In the genomic region with DNA sequence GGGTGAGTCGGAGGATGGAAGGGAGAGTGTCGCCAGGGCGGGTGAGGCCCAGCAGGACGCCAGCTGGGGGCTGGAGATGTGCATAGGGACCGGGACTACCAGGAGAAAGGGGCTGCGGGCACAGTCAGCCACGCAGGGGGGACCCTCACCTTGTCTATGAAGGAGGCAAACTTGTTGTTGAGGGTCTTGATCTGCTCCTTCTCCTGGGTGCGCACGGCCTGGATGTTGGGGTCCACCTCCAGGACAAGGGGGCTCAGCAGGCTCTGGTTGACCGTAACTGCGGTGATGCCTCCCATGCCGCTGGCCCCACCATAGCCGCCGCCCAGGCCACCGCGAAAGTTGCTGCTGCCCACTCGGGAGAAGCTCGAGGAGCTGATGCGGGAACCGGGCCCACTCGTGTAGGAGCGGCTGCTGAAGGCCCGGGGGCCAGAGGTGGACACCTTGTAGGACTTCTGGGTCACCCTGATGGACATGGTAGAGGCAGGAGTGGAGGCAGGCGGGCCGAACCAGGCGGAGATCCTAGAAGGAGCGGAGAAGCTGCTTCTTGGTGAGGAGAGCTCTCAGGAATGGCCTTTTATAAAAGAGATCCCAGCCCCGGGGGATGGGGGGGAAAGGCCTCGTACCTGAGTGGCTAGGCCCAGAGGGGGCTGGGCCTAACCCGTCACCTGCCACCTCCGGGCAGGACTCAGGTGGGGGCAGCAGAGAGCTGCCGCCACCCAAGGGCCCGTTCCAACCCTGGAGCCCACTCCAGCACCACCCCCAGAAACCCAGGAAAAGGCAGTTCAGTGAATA, we compare ENCODE assay signal across 1 cellular context.
TF ChIP-seq lines count a peak whose summit lies in the region.

A gene (minus strand): TSS at position 568 of the 792 bp plus-strand sequence. CDS start 95 bp downstream, at position 473.

TF ChIP-seq in HepG2, 621 proteins besides CTCF, POLR2A, EP300 and RAD21 (continued from another document and continues in another):
- TF ChIP-seq, protein P1, sequence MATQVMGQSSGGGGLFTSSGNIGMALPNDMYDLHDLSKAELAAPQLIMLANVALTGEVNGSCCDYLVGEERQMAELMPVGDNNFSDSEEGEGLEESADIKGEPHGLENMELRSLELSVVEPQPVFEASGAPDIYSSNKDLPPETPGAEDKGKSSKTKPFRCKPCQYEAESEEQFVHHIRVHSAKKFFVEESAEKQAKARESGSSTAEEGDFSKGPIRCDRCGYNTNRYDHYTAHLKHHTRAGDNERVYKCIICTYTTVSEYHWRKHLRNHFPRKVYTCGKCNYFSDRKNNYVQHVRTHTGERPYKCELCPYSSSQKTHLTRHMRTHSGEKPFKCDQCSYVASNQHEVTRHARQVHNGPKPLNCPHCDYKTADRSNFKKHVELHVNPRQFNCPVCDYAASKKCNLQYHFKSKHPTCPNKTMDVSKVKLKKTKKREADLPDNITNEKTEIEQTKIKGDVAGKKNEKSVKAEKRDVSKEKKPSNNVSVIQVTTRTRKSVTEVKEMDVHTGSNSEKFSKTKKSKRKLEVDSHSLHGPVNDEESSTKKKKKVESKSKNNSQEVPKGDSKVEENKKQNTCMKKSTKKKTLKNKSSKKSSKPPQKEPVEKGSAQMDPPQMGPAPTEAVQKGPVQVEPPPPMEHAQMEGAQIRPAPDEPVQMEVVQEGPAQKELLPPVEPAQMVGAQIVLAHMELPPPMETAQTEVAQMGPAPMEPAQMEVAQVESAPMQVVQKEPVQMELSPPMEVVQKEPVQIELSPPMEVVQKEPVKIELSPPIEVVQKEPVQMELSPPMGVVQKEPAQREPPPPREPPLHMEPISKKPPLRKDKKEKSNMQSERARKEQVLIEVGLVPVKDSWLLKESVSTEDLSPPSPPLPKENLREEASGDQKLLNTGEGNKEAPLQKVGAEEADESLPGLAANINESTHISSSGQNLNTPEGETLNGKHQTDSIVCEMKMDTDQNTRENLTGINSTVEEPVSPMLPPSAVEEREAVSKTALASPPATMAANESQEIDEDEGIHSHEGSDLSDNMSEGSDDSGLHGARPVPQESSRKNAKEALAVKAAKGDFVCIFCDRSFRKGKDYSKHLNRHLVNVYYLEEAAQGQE (IDR thresholded peaks at IDR 0.05; ENCODE audit: borderline replicate concordance in 1 of 2, low read depth in 1 of 2, low read length in 2 of 2), result peak in 1 of 2 experiments; percentile 55; a peak in 1 of 4 replicates
- TF ChIP-seq, protein P2, sequence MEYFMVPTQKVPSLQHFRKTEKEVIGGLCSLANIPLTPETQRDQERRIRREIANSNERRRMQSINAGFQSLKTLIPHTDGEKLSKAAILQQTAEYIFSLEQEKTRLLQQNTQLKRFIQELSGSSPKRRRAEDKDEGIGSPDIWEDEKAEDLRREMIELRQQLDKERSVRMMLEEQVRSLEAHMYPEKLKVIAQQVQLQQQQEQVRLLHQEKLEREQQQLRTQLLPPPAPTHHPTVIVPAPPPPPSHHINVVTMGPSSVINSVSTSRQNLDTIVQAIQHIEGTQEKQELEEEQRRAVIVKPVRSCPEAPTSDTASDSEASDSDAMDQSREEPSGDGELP (IDR thresholded peaks at IDR 0.05; ENCODE audit: borderline replicate concordance, low read depth), result peak; percentile 69; the same call in 1 of the 2 replicates
- TF ChIP-seq JUN (CRISPR knock-in tag; IDR thresholded peaks at IDR 0.05) (peak; percentile 51; the same call in 1 of the 2 replicates), SNAPC2 (CRISPR knock-in tag; IDR thresholded peaks at IDR 0.05) (peak; percentile 80; the same call in 1 of the 2 replicates), ZNF572 (CRISPR knock-in tag; IDR thresholded peaks at IDR 0.05) (0 out of 2 replicates have a peak, but pooled peaks have one; percentile 50), ZNF30 (CRISPR knock-in tag; IDR thresholded peaks at IDR 0.05) (0 out of 2 replicates have a peak, but pooled peaks have one; percentile 77), ZNF430 (CRISPR knock-in tag; IDR thresholded peaks at IDR 0.05) (peak; percentile 86; the same call in 1 of the 2 replicates), ZNF547 (CRISPR knock-in tag; IDR thresholded peaks at IDR 0.05) (peak; percentile 64; the same call in 1 of the 2 replicates), BHLHE40 (IDR thresholded peaks at IDR 0.05; ENCODE audit: low read length) (peak; percentile 24; the same call in 1 of the 2 replicates), MYC (CRISPR knock-in tag; IDR thresholded peaks at IDR 0.05; ENCODE audit: borderline replicate concordance) (peak; percentile 36; the same call in 1 of the 2 replicates), PRMT3 (CRISPR knock-in tag; IDR thresholded peaks at IDR 0.05; ENCODE audit: borderline replicate concordance, low read depth) (0 out of 2 replicates have a peak, but pooled peaks have one; percentile 66), SRY (CRISPR knock-in tag; IDR thresholded peaks at IDR 0.05) (peak; percentile 88), KDM4B (CRISPR knock-in tag; IDR thresholded peaks at IDR 0.05) (0 out of 2 replicates have a peak, but pooled peaks have one; percentile 47), ASH2L (IDR thresholded peaks at IDR 0.05; ENCODE audit: insufficient read length, low read depth, low read length) (peak; percentile 9), ZNF615 (CRISPR knock-in tag; IDR thresholded peaks at IDR 0.05; ENCODE audit: borderline replicate concordance) (0 out of 2 replicates have a peak, but pooled peaks have one; percentile 26), ZNF292 (CRISPR knock-in tag; IDR thresholded peaks at IDR 0.05; ENCODE audit: borderline replicate concordance, low read depth) (peak; percentile 42; the same call in 1 of the 2 replicates), DR1 (CRISPR knock-in tag; IDR thresholded peaks at IDR 0.05) (peak; percentile 95), ZNF629 (CRISPR knock-in tag; conservative IDR thresholded peaks at IDR 0.05) (0 out of 2 replicates have a peak, but pooled peaks have one; percentile 3)
- TF ChIP-seq, protein P3, sequence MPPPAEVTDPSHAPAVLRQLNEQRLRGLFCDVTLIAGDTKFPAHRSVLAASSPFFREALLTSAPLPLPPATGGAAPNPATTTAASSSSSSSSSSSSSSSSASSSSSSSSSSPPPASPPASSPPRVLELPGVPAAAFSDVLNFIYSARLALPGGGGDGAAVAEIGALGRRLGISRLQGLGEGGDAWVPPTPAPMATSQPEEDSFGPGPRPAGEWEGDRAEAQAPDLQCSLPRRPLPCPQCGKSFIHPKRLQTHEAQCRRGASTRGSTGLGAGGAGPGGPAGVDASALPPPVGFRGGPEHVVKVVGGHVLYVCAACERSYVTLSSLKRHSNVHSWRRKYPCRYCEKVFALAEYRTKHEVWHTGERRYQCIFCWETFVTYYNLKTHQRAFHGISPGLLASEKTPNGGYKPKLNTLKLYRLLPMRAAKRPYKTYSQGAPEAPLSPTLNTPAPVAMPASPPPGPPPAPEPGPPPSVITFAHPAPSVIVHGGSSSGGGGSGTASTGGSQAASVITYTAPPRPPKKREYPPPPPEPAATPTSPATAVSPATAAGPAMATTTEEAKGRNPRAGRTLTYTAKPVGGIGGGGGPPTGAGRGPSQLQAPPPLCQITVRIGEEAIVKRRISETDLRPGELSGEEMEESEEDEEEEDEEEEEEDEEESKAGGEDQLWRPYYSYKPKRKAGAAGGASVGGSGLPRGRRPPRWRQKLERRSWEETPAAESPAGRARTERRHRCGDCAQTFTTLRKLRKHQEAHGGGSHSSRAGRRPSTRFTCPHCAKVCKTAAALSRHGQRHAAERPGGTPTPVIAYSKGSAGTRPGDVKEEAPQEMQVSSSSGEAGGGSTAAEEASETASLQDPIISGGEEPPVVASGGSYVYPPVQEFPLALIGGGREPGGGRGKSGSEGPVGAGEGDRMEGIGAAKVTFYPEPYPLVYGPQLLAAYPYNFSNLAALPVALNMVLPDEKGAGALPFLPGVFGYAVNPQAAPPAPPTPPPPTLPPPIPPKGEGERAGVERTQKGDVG (CRISPR knock-in tag; IDR thresholded peaks at IDR 0.05; ENCODE audit: borderline replicate concordance), result peak; percentile 84
- TF ChIP-seq, protein P4, sequence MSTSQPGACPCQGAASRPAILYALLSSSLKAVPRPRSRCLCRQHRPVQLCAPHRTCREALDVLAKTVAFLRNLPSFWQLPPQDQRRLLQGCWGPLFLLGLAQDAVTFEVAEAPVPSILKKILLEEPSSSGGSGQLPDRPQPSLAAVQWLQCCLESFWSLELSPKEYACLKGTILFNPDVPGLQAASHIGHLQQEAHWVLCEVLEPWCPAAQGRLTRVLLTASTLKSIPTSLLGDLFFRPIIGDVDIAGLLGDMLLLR (CRISPR knock-in tag; IDR thresholded peaks at IDR 0.05), result peak; percentile 64
- TF ChIP-seq, protein P5, sequence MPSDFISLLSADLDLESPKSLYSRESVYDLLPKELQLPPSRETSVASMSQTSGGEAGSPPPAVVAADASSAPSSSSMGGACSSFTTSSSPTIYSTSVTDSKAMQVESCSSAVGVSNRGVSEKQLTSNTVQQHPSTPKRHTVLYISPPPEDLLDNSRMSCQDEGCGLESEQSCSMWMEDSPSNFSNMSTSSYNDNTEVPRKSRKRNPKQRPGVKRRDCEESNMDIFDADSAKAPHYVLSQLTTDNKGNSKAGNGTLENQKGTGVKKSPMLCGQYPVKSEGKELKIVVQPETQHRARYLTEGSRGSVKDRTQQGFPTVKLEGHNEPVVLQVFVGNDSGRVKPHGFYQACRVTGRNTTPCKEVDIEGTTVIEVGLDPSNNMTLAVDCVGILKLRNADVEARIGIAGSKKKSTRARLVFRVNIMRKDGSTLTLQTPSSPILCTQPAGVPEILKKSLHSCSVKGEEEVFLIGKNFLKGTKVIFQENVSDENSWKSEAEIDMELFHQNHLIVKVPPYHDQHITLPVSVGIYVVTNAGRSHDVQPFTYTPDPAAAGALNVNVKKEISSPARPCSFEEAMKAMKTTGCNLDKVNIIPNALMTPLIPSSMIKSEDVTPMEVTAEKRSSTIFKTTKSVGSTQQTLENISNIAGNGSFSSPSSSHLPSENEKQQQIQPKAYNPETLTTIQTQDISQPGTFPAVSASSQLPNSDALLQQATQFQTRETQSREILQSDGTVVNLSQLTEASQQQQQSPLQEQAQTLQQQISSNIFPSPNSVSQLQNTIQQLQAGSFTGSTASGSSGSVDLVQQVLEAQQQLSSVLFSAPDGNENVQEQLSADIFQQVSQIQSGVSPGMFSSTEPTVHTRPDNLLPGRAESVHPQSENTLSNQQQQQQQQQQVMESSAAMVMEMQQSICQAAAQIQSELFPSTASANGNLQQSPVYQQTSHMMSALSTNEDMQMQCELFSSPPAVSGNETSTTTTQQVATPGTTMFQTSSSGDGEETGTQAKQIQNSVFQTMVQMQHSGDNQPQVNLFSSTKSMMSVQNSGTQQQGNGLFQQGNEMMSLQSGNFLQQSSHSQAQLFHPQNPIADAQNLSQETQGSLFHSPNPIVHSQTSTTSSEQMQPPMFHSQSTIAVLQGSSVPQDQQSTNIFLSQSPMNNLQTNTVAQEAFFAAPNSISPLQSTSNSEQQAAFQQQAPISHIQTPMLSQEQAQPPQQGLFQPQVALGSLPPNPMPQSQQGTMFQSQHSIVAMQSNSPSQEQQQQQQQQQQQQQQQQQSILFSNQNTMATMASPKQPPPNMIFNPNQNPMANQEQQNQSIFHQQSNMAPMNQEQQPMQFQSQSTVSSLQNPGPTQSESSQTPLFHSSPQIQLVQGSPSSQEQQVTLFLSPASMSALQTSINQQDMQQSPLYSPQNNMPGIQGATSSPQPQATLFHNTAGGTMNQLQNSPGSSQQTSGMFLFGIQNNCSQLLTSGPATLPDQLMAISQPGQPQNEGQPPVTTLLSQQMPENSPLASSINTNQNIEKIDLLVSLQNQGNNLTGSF (CRISPR knock-in tag; IDR thresholded peaks at IDR 0.05), result peak; percentile 65; the same call in 1 of the 2 replicates
- TF ChIP-seq, protein P6, sequence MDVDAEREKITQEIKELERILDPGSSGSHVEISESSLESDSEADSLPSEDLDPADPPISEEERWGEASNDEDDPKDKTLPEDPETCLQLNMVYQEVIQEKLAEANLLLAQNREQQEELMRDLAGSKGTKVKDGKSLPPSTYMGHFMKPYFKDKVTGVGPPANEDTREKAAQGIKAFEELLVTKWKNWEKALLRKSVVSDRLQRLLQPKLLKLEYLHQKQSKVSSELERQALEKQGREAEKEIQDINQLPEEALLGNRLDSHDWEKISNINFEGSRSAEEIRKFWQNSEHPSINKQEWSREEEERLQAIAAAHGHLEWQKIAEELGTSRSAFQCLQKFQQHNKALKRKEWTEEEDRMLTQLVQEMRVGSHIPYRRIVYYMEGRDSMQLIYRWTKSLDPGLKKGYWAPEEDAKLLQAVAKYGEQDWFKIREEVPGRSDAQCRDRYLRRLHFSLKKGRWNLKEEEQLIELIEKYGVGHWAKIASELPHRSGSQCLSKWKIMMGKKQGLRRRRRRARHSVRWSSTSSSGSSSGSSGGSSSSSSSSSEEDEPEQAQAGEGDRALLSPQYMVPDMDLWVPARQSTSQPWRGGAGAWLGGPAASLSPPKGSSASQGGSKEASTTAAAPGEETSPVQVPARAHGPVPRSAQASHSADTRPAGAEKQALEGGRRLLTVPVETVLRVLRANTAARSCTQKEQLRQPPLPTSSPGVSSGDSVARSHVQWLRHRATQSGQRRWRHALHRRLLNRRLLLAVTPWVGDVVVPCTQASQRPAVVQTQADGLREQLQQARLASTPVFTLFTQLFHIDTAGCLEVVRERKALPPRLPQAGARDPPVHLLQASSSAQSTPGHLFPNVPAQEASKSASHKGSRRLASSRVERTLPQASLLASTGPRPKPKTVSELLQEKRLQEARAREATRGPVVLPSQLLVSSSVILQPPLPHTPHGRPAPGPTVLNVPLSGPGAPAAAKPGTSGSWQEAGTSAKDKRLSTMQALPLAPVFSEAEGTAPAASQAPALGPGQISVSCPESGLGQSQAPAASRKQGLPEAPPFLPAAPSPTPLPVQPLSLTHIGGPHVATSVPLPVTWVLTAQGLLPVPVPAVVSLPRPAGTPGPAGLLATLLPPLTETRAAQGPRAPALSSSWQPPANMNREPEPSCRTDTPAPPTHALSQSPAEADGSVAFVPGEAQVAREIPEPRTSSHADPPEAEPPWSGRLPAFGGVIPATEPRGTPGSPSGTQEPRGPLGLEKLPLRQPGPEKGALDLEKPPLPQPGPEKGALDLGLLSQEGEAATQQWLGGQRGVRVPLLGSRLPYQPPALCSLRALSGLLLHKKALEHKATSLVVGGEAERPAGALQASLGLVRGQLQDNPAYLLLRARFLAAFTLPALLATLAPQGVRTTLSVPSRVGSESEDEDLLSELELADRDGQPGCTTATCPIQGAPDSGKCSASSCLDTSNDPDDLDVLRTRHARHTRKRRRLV (CRISPR knock-in tag; IDR thresholded peaks at IDR 0.05), result peak; percentile 75
- TF ChIP-seq, protein P7, sequence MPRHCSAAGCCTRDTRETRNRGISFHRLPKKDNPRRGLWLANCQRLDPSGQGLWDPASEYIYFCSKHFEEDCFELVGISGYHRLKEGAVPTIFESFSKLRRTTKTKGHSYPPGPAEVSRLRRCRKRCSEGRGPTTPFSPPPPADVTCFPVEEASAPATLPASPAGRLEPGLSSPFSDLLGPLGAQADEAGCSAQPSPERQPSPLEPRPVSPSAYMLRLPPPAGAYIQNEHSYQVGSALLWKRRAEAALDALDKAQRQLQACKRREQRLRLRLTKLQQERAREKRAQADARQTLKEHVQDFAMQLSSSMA (CRISPR knock-in tag; IDR thresholded peaks at IDR 0.05), result 0 out of 2 replicates have a peak, but pooled peaks have one; percentile 38
- TF ChIP-seq, protein P8, sequence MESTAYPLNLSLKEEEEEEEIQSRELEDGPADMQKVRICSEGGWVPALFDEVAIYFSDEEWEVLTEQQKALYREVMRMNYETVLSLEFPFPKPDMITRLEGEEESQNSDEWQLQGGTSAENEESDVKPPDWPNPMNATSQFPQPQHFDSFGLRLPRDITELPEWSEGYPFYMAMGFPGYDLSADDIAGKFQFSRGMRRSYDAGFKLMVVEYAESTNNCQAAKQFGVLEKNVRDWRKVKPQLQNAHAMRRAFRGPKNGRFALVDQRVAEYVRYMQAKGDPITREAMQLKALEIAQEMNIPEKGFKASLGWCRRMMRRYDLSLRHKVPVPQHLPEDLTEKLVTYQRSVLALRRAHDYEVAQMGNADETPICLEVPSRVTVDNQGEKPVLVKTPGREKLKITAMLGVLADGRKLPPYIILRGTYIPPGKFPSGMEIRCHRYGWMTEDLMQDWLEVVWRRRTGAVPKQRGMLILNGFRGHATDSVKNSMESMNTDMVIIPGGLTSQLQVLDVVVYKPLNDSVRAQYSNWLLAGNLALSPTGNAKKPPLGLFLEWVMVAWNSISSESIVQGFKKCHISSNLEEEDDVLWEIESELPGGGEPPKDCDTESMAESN (CRISPR knock-in tag; conservative IDR thresholded peaks at IDR 0.05), result peak; percentile 62
